ENCODE assay signal across 19 cellular contexts in the genomic region with DNA sequence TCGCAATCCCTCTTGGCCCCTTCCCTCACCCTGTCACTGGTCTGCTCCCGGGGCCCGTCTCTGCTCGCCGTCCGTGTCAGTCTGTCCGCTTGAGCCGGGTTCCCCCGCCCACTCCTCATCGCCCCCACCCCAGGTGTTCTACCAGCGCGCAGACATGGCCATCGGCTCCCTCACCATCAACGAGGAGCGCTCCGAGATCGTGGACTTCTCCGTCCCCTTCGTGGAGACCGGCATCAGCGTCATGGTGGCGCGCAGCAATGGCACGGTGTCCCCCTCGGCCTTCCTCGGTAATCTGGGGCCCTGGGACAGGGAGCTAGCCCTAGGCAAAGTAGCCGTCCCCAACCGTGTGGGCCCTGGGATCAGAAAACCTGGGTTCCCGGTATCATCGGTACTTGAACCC. TPM values are rescaled to one million over a fixed set of nuclear protein-coding genes. Genes with fewer than 3 reads are reported as not detected.
DNase-seq lines count a peak whose midpoint lies in the region; ATAC-seq, FAIRE-seq and TF ChIP-seq lines count a peak whose summit lies in the region.
"Had no signal": no experiment of that assay in that cellular context is flagged by ENCODE, and none has a peak within 500 bp of the region (broad histone marks: within the 10 kb centered on the region; RNA-seq: fewer than 3 reads in every experiment).

No MANE protein-coding gene starts in this region.

- no peak overlapping the region for H3K9ac ChIP-seq in kidney (ENCODE audit: low read length in 2 of 2)
- H3K9ac ChIP-seq: neural progenitor cell had no signal

- H3K9me3 Mint-ChIP-seq in WTC11, result no peaks in the 10 kb centered on the region
- H3K9me3 Mint-ChIP-seq: neural progenitor cell; stimulated activated naive CD8-positive, alpha-beta T cell treated with anti-CD3 and anti-CD28 coated beads, Interleukin-15, Interleukin-2, amounts not matched to agents 100 ng/mL and 50 ng/mL, for 24 hours had no signal

- H3K27me3 Mint-ChIP-seq in WTC11 (ENCODE audit: low read depth), result peaks cover 4% of the 10 kb centered on the region; the same call in 1 of the 2 replicates

- DNase-seq in left ventricle myocardium inferior, result no peak
- DNase-seq in right atrium auricular region (ENCODE audit: low spot score), result no peak
- DNase-seq in WTC11 (ENCODE audit: low spot score), result no peak
- DNase-seq in kidney, result peak; percentile 80
- DNase-seq in upper lobe of left lung, result peak in 1 of 2 donors; percentile 67
- no peak for DNase-seq in NCI-H446 (lab: John Stamatoyannopoulos, UW)
- DNase-seq: NCI-H1105 treated with DMSO at 0.1 percent for 48 hours, NCI-H2227 treated with DMSO at 0.1 percent for 48 hours had no signal

- intact Hi-C loops in left ventricle myocardium inferior (cut with micrococcal nuclease), result no loop called here
- intact Hi-C loops in kidney (cut with DNase I), result no loop called here

- H3K27me3 ChIP-seq in left ventricle myocardium inferior (ENCODE audit: low read depth), result peaks cover 17% of the 10 kb centered on the region
- no peaks in the 10 kb centered on the region for H3K27me3 ChIP-seq in right atrium auricular region
- H3K27me3 ChIP-seq in upper lobe of left lung, result peaks cover 0 to 19% (median 0%) of the 10 kb centered on the region in 4 donors
- H3K27me3 ChIP-seq: adrenal gland, right lobe of liver had no signal

- H3K36me3 Mint-ChIP-seq in WTC11, result peaks cover 19% of the 10 kb centered on the region
- H3K36me3 Mint-ChIP-seq: neural progenitor cell had no signal

- H3K4me3 Mint-ChIP-seq in WTC11, result peak overlapping the region; percentile 37
- H3K4me3 Mint-ChIP-seq: stimulated activated naive CD8-positive, alpha-beta T cell treated with anti-CD3 and anti-CD28 coated beads, Interleukin-15, Interleukin-2, amounts not matched to agents 100 ng/mL and 50 ng/mL, for 24 hours had no signal

- TF ChIP-seq POLR2A in upper lobe of left lung (IDR thresholded peaks at IDR 0.05), result no peak

- 39 to 47% methylated on average over 27 to 30 of the region's 30 CpGs for WGBS in upper lobe of left lung, 2 donors

- H3K4me1 Mint-ChIP-seq in WTC11, result peaks cover 32% of the 10 kb centered on the region

- H3K27ac Mint-ChIP-seq in WTC11, result no peak overlapping the region
- H3K27ac Mint-ChIP-seq: neural progenitor cell; stimulated activated naive CD8-positive, alpha-beta T cell treated with anti-CD3 and anti-CD28 coated beads, Interleukin-15, Interleukin-2, amounts not matched to agents 100 ng/mL and 50 ng/mL, for 24 hours had no signal

- no peaks in the 10 kb centered on the region for H3K9me3 ChIP-seq in left ventricle myocardium inferior (replicated peaks)
- H3K9me3 ChIP-seq in right atrium auricular region, result no peaks in the 10 kb centered on the region
- no peaks in the 10 kb centered on the region for H3K9me3 ChIP-seq in kidney (ENCODE audit: control insufficient read depth in 1 of 2, low read length in 2 of 2)
- no peaks in the 10 kb centered on the region for H3K9me3 ChIP-seq in upper lobe of left lung
- H3K9me3 ChIP-seq: adrenal gland, right lobe of liver, SJSA1 had no signal

- H3K27ac ChIP-seq in left ventricle myocardium inferior (replicated peaks) (no peak overlapping the region), right atrium auricular region (no peak overlapping the region), kidney (ENCODE audit: low read depth in 2 of 2, low read length in 2 of 2) (no peak overlapping the region), upper lobe of left lung (no peak overlapping the region)
- H3K27ac ChIP-seq: adrenal gland, neural progenitor cell, right lobe of liver, SJSA1 had no signal

- POLR2A ChIA-PET in WTC11 (lab: Charles Lee), result no interaction called here

- H3K4me3 ChIP-seq in left ventricle myocardium inferior, result peak overlapping the region; percentile 49
- peak overlapping the region in 1 of 2 donors; percentile 40 for H3K4me3 ChIP-seq in right atrium auricular region
- no peak overlapping the region for H3K4me3 ChIP-seq in kidney (ENCODE audit: low read length in 2 of 2)
- peak overlapping the region in 3 of 4 donors; percentile 26 to 34 (median 30) for H3K4me3 ChIP-seq in upper lobe of left lung
- H3K4me3 ChIP-seq: lung, neural progenitor cell, SJSA1 had no signal

- FAIRE-seq in kidney (lab: Jason Lieb, UNC), result no peak
- FAIRE-seq: colon had no signal

- no peak for TF ChIP-seq EP300 in upper lobe of left lung (IDR thresholded peaks at IDR 0.05)

- H3K36me3 ChIP-seq in left ventricle myocardium inferior (no peaks in the 10 kb centered on the region), right atrium auricular region (no peaks in the 10 kb centered on the region), kidney (ENCODE audit: control insufficient read depth in 1 of 2, insufficient read depth in 2 of 2, low read length in 2 of 2) (no peaks in the 10 kb centered on the region), upper lobe of left lung (no peaks in the 10 kb centered on the region)
- H3K36me3 ChIP-seq: adrenal gland, neural progenitor cell, right lobe of liver, SJSA1 had no signal

- H3K4me1 ChIP-seq in left ventricle myocardium inferior, result peaks cover 23% of the 10 kb centered on the region
- H3K4me1 ChIP-seq in right atrium auricular region, result peaks cover 0 to 23% of the 10 kb centered on the region in 2 donors
- peaks cover 0 to 2% of the 10 kb centered on the region in 2 donors for H3K4me1 ChIP-seq in kidney (ENCODE audit: control insufficient read depth in 1 of 2, insufficient read depth in 1 of 2, low read depth in 1 of 2, low read length in 2 of 2)
- peaks cover 3 to 23% (median 14%) of the 10 kb centered on the region in 4 donors for H3K4me1 ChIP-seq in upper lobe of left lung
- H3K4me1 ChIP-seq: neural progenitor cell, right lobe of liver had no signal

- CTCF ChIA-PET in WTC11 (lab: Charles Lee), result interaction anchor here (7.6 kb wide), 1 partner anchor 25 kb away, joined by 70 read pairs; the partner anchor contains the start of gene KDELR1

- TF ChIP-seq CTCF in left ventricle myocardium inferior (IDR thresholded peaks at IDR 0.05; ENCODE audit: borderline replicate concordance) (no peak), right atrium auricular region (IDR thresholded peaks at IDR 0.05) (no peak), WTC11 (IDR thresholded peaks at IDR 0.05) (no peak), kidney (IDR thresholded peaks at IDR 0.05; ENCODE audit: borderline replicate concordance, extremely low read depth, insufficient read depth) (no peak), upper lobe of left lung (IDR thresholded peaks at IDR 0.05) (no peak)

- no peak for ATAC-seq in WTC11
- no peak for ATAC-seq in upper lobe of left lung (ENCODE audit: low FRiP score in 2 of 2)
- no peak for ATAC-seq in HG02623 (IDR thresholded peaks at IDR 0.05; ENCODE audit: unreplicated experiment)
- no peak for ATAC-seq in HG02610 (IDR thresholded peaks at IDR 0.05; ENCODE audit: unreplicated experiment)

TF ChIP-seq in WTC11, 78 proteins besides CTCF, POLR2A, EP300 and RAD21 (continues in another document):
- TF ChIP-seq, protein P1, sequence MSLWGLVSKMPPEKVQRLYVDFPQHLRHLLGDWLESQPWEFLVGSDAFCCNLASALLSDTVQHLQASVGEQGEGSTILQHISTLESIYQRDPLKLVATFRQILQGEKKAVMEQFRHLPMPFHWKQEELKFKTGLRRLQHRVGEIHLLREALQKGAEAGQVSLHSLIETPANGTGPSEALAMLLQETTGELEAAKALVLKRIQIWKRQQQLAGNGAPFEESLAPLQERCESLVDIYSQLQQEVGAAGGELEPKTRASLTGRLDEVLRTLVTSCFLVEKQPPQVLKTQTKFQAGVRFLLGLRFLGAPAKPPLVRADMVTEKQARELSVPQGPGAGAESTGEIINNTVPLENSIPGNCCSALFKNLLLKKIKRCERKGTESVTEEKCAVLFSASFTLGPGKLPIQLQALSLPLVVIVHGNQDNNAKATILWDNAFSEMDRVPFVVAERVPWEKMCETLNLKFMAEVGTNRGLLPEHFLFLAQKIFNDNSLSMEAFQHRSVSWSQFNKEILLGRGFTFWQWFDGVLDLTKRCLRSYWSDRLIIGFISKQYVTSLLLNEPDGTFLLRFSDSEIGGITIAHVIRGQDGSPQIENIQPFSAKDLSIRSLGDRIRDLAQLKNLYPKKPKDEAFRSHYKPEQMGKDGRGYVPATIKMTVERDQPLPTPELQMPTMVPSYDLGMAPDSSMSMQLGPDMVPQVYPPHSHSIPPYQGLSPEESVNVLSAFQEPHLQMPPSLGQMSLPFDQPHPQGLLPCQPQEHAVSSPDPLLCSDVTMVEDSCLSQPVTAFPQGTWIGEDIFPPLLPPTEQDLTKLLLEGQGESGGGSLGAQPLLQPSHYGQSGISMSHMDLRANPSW (CRISPR knock-in tag; conservative IDR thresholded peaks at IDR 0.05; ENCODE audit: low read depth), result no peak

RNA-seq across cellular contexts. Expression of gene GRIN2D, which starts 22.4 kb away (rescaled TPM):
- total RNA-seq in left ventricle myocardium inferior, result 0.30 TPM
- under 1 TPM; 0.31 to 0.33 TPM for total RNA-seq in right atrium auricular region
- 23.0 to 27.8 TPM (median 25.3 TPM) in 3 replicates for total RNA-seq in WTC11 (2021)
- total RNA-seq in kidney, result 0.54 TPM
- 0.13 TPM for polyA plus RNA-seq in kidney (ENCODE audit: insufficient read depth, low read depth, low replicate concordance)
- 1 to 10 TPM in 2 of 6 donors, under 1 TPM in 4; 0.15 to 1.4 (median 0.57) TPM for total RNA-seq in upper lobe of left lung

RNA-seq across cellular contexts. Expression of gene KDELR1, which starts 24.5 kb away (rescaled TPM):
- total RNA-seq in left ventricle myocardium inferior, result 68.4 TPM
- 10 to 100 TPM; 74.1 to 82.0 TPM for total RNA-seq in right atrium auricular region
- 207 to 226 TPM (median 223 TPM) in 3 replicates for total RNA-seq in WTC11 (2021)
- total RNA-seq in kidney, result 169 TPM
- polyA plus RNA-seq in kidney (ENCODE audit: insufficient read depth, low read depth, low replicate concordance), result 204 TPM
- 100 to 1,000 TPM in 2 of 6 donors, 10 to 100 TPM in 4; 44.6 to 141 (median 96.8) TPM for total RNA-seq in upper lobe of left lung

RNA-seq across cellular contexts. Expression of gene GRWD1, which starts 29.9 kb away (rescaled TPM):
- total RNA-seq in left ventricle myocardium inferior (17.0 TPM), right atrium auricular region (10 to 100 TPM; 10.8 to 19.8 TPM), WTC11 (2021) (59.8 to 67.2 TPM (median 61.6 TPM) in 3 replicates), kidney (34.0 TPM), upper lobe of left lung (10 to 100 TPM; 10.5 to 44.1 (median 31.6) TPM)
- 19.0 TPM for polyA plus RNA-seq in kidney (ENCODE audit: insufficient read depth, low read depth, low replicate concordance)

RNA-seq across cellular contexts. Expression of gene KCNJ14, which starts 39.5 kb away (rescaled TPM):
- total RNA-seq in left ventricle myocardium inferior (0.27 TPM), right atrium auricular region (under 1 TPM; 0.26 to 0.31 TPM), WTC11 (2021) (1.1 to 1.4 TPM (median 1.1 TPM) in 3 replicates), kidney (1.0 TPM), upper lobe of left lung (1 to 10 TPM in 3 of 6 donors, under 1 TPM in 3; 0.54 to 1.9 (median 0.91) TPM)
- polyA plus RNA-seq in kidney (ENCODE audit: insufficient read depth, low read depth, low replicate concordance), result 0.28 TPM

RNA-seq across cellular contexts. Expression of gene SYNGR4, which starts 51.7 kb away (rescaled TPM):
- not detected for total RNA-seq in left ventricle myocardium inferior
- not detected for total RNA-seq in right atrium auricular region
- total RNA-seq in WTC11 (2021), result not detected in 3 replicates
- not detected for total RNA-seq in kidney
- not detected for polyA plus RNA-seq in kidney (ENCODE audit: insufficient read depth, low read depth, low replicate concordance)
- not detected for total RNA-seq in upper lobe of left lung
- total RNA-seq: adrenal gland, H7, lung, SJSA1 had no signal
- polyA plus RNA-seq: BJ, lung had no signal

Comparison
In these comparisons a context has a peak if more than half of its experiments do, and no peak if none do; other contexts are left out.
1. H3K4me3 ChIP-seq: peak in left ventricle myocardium inferior (single experiment) and upper lobe of left lung (3 of 4); none in kidney (0 of 2).